ENCODE assay signal across 26 cellular contexts in the genomic region with DNA sequence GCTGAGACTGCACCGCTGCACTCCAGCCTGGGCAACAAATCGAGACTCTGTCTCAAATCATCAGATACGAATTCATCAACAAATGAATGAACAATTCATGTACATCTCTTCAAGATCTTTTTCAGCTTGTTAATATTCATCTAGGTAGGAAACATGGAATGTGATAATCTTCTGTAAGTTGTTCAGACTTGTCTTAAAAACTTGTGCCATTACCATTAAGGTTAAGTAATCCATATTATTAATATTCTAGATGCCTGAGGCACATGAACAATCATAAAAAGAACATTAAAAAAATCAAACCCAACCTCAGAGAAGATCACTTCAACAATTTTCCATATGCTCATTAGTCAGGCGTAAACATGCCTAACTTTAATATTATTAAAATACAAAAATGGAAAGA.
"Had no signal": no experiment of that assay in that cellular context is flagged by ENCODE, and none has a peak within 500 bp of the region (broad histone marks: within the 10 kb centered on the region; RNA-seq: fewer than 3 reads in every experiment).

No MANE protein-coding gene starts in this region.

- H3K9me3 Mint-ChIP-seq: activated naive CD8-positive, alpha-beta T cell treated with anti-CD3 and anti-CD28 coated beads, Interleukin-2, amount 10 ng/mL, durations not matched to agents 7 days and 5 days; activated T-helper 2 cell treated with anti-CD3 and anti-CD28 coated beads, Interferon-gamma antibody, Interleukin-2, Interleukin-4, amounts not matched to agents 10 μg/mL and 5 μg/mL and 100 μg/mL, durations not matched to agents 14 hours and 24 hours and 36 hours; brain; dendritic cell treated with granulocyte-macrophage colony-stimulating factor and Interleukin-4, amounts not matched to agents 40 ng/mL and 50 ng/mL, for 4 days; naive B cell; neural crest cell; T-cell had no signal

- ATAC-seq: activated CD4-positive, alpha-beta T cell treated with anti-CD3 and anti-CD28 coated beads for 36 hours; gastrocnemius medialis; left cardiac atrium; left ventricle myocardium superior; T-cell had no signal

- H3K27me3 Mint-ChIP-seq: activated CD4-positive, alpha-beta T cell treated with anti-CD3 and anti-CD28 coated beads for 36 hours; activated naive CD8-positive, alpha-beta T cell treated with anti-CD3 and anti-CD28 coated beads, Interleukin-2, amount 10 ng/mL, durations not matched to agents 7 days and 5 days; brain; dendritic cell treated with granulocyte-macrophage colony-stimulating factor and Interleukin-4, amounts not matched to agents 40 ng/mL and 50 ng/mL, for 4 days; naive B cell; T-cell had no signal

- H3K36me3 Mint-ChIP-seq: naive B cell had no signal

- H3K4me3 Mint-ChIP-seq: activated CD4-positive, alpha-beta T cell treated with anti-CD3 and anti-CD28 coated beads for 36 hours; activated naive CD8-positive, alpha-beta T cell treated with anti-CD3 and anti-CD28 coated beads, Interleukin-2, amount 10 ng/mL, durations not matched to agents 7 days and 5 days; brain; dendritic cell treated with granulocyte-macrophage colony-stimulating factor and Interleukin-4, amounts not matched to agents 40 ng/mL and 50 ng/mL, for 4 days; naive B cell; neural crest cell; T-cell had no signal

- DNase-seq: activated CD4-positive, alpha-beta T cell treated with anti-CD3 and anti-CD28 coated beads for 36 hours; activated CD4-positive, alpha-beta T cell treated with anti-CD3 and anti-CD28 coated beads, Interleukin-2, amount 50 U/mL, for 48 hours; activated CD4-positive, CD25-positive, alpha-beta regulatory T cell; activated CD8-positive, alpha-beta memory T cell treated with anti-CD3 and anti-CD28 coated beads for 24 hours; activated naive CD8-positive, alpha-beta T cell treated with anti-CD3 and anti-CD28 coated beads, Interleukin-2, amount 10 ng/mL, durations not matched to agents 7 days and 5 days; caudate nucleus; effector CD4-positive, alpha-beta T cell; gastrocnemius medialis; glutamatergic neuron; islet precursor cell; left cardiac atrium; left ventricle myocardium superior; naive B cell; occipital lobe; spleen; stimulated activated naive CD4-positive, alpha-beta T cell treated with Interleukin-2 at 50 U/mL for 16 hours; T-cell; testis; transverse colon had no signal

- H3K27ac Mint-ChIP-seq: activated T-helper 2 cell treated with anti-CD3 and anti-CD28 coated beads, Interferon-gamma antibody, Interleukin-2, Interleukin-4, amounts not matched to agents 10 μg/mL and 5 μg/mL and 100 μg/mL, durations not matched to agents 14 hours and 24 hours and 36 hours; dendritic cell treated with granulocyte-macrophage colony-stimulating factor and Interleukin-4, amounts not matched to agents 40 ng/mL and 50 ng/mL, for 4 days; T-cell had no signal

- H3K27me3 ChIP-seq: ascending aorta, gastrocnemius medialis, right atrium auricular region, spleen, testis, transverse colon had no signal

- H3K36me3 ChIP-seq: gastrocnemius medialis, right atrium auricular region, transverse colon had no signal

- H3K27ac ChIP-seq: ascending aorta, epithelial cell of prostate, gastrocnemius medialis, right atrium auricular region, spleen, testis, transverse colon had no signal

- H3K4me3 ChIP-seq: ascending aorta, gastrocnemius medialis, right atrium auricular region, spleen, testis, transverse colon had no signal
